In the genomic region with DNA sequence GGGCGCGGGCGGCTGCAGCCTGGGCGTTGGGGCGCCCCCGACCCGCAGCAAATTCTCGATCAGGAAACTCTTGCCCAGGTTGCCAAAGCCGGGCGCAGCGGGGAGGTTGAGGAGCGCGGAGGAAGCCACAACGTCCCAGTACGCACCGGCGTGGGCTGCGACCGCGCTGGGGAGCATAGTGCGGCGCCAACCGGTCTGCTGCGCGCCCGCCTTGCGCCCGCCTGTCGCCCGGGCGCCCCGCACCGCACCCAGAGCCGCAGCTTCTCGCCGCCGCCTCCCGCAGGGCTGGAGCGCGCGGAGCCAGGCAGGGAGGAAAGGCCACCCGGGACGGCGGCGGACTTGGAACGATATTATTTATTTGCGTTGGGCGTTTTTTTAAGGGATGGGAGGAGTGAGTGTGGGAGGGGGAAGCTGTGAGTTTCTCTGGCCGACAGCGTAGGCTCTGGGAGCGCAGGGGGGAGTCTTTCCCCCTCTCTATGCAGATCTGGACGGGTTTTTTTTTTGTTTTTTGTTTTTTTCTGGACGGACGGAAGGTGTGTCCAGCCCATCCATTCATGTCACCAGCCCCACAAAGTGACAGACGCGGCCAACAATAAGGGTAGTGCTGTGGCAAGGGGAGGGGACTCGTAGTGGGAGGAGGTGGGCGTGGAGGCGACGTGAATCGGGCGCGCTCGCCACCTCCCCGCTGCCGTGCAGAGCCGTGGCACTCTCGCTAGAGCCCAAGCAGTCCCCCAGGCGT, we compare ENCODE assay signal across 8 cellular contexts. TPM values are rescaled to one million over a fixed set of nuclear protein-coding genes. Genes with fewer than 3 reads are reported as not detected.
DNase-seq lines count a peak whose midpoint lies in the region; ATAC-seq and TF ChIP-seq lines count a peak whose summit lies in the region.

A gene (minus strand): TSS at position 349 of the 739 bp plus-strand sequence. CDS start 172 bp downstream, at position 177.

- peaks cover 44% of the 10 kb centered on the region for H3K27me3 ChIP-seq in neural cell (ENCODE audit: insufficient read depth, low read depth, low read length)

- POLR2A ChIA-PET in OCI-LY7 (lab: Charles Lee) = no interaction called here

- no peak for DNase-seq in AG10803 (ENCODE audit: low read depth)
- DNase-seq in NCI-H1930 (lab: John Stamatoyannopoulos, UW) = peak; percentile 64 to 66
- no peak for DNase-seq in NCI-H446 (lab: John Stamatoyannopoulos, UW)
- DNase-seq in OCI-LY7 (ENCODE audit: low spot score) = no peak

- H3K9me3 ChIP-seq in neural cell (ENCODE audit: low read length) (no peaks in the 10 kb centered on the region), OCI-LY7 (ENCODE audit: low read length) (no peaks in the 10 kb centered on the region)

- H3K79me2 ChIP-seq in neural cell (replicated peaks; ENCODE audit: insufficient read depth, low read length) (no peaks in the 10 kb centered on the region), OCI-LY7 (ENCODE audit: insufficient read depth, low read depth, low read length) (no peaks in the 10 kb centered on the region)

- peak; percentile 61 for ATAC-seq in esophagus mucosa
- ATAC-seq in GM19328 (IDR thresholded peaks at IDR 0.05; ENCODE audit: unreplicated experiment) = no peak
- no peak for ATAC-seq in GM21367 (IDR thresholded peaks at IDR 0.05; ENCODE audit: unreplicated experiment)

- TF ChIP-seq CTCF in AG10803 (conservative IDR thresholded peaks at IDR 0.05; ENCODE audit: low read length) = no peak
- no peak for TF ChIP-seq CTCF in neural cell (IDR thresholded peaks at IDR 0.05; ENCODE audit: poor library complexity, severe bottlenecking)
- TF ChIP-seq CTCF in OCI-LY7 (conservative IDR thresholded peaks at IDR 0.05; ENCODE audit: low read length) = no peak

- H3K9me2 ChIP-seq in neural cell (ENCODE audit: insufficient read depth, low read length) (no peaks in the 10 kb centered on the region), OCI-LY7 (ENCODE audit: insufficient read depth, low read length) (no peaks in the 10 kb centered on the region)

- no peaks in the 10 kb centered on the region for H3F3A ChIP-seq in neural cell (ENCODE audit: insufficient read depth, low read length, poor library complexity, severe bottlenecking)

- H4K20me1 ChIP-seq in neural cell (ENCODE audit: insufficient read depth) = no peaks in the 10 kb centered on the region
- H4K20me1 ChIP-seq in OCI-LY7 (ENCODE audit: insufficient read depth, low read length) = no peaks in the 10 kb centered on the region

- H3K4me1 ChIP-seq in OCI-LY7 (ENCODE audit: insufficient read depth, low read length, poor library complexity, severe bottlenecking) = no peaks in the 10 kb centered on the region

- BruUV-seq in OCI-LY7 (replicated peaks; lab: Mats Ljungman, UMichigan) = no TSS peak

- peak within 1 kb of the TSS; percentile 51 for H3K9ac ChIP-seq in neural cell (ENCODE audit: low read length)

- H3K36me3 ChIP-seq in neural cell (ENCODE audit: insufficient read depth, low read length) = no peaks in the 10 kb centered on the region
- no peaks in the 10 kb centered on the region for H3K36me3 ChIP-seq in OCI-LY7 (ENCODE audit: insufficient read depth, low read length)

- no peak for TF ChIP-seq RAD21 in neural cell (conservative IDR thresholded peaks at IDR 0.05)

- intact Hi-C loops in OCI-LY7 (cut with micrococcal nuclease; ENCODE audit: unreplicated experiment) = no loop called here

- H2AFZ ChIP-seq in neural cell (ENCODE audit: low read depth, low read length) (peak within 1 kb of the TSS; percentile 29), OCI-LY7 (ENCODE audit: low read length) (no peak within 1 kb of the TSS)

- H3K4me3 ChIP-seq in AG10803 (ENCODE audit: low read length) (peak within 1 kb of the TSS; percentile 34), neural cell (ENCODE audit: low read length) (peak within 1 kb of the TSS; percentile 70), OCI-LY7 (ENCODE audit: low read depth, low read length, poor library complexity, severe bottlenecking) (no peak within 1 kb of the TSS)

- H3K27ac ChIP-seq in neural cell (ENCODE audit: low read length) = no peak within 1 kb of the TSS
- no peak within 1 kb of the TSS for H3K27ac ChIP-seq in OCI-LY7 (ENCODE audit: low read depth, low read length, poor library complexity, severe bottlenecking)

- TF ChIP-seq EP300 in neural cell (conservative IDR thresholded peaks at IDR 0.05; ENCODE audit: poor library complexity, severe bottlenecking) = no peak

- peak within 1 kb of the TSS; percentile 69 for H3K4me2 ChIP-seq in neural cell (ENCODE audit: low read length)
- H3K4me2 ChIP-seq in OCI-LY7 (ENCODE audit: low read length) = no peak within 1 kb of the TSS

- CTCF ChIA-PET in OCI-LY7 (lab: Charles Lee; ENCODE audit: unreplicated experiment) = no interaction called here

TF ChIP-seq in neural cell, 6 proteins besides CTCF, POLR2A, EP300 and RAD21:
- TF ChIP-seq SMC3 (conservative IDR thresholded peaks at IDR 0.05; ENCODE audit: poor library complexity) = no peak
- TF ChIP-seq, protein P1, sequence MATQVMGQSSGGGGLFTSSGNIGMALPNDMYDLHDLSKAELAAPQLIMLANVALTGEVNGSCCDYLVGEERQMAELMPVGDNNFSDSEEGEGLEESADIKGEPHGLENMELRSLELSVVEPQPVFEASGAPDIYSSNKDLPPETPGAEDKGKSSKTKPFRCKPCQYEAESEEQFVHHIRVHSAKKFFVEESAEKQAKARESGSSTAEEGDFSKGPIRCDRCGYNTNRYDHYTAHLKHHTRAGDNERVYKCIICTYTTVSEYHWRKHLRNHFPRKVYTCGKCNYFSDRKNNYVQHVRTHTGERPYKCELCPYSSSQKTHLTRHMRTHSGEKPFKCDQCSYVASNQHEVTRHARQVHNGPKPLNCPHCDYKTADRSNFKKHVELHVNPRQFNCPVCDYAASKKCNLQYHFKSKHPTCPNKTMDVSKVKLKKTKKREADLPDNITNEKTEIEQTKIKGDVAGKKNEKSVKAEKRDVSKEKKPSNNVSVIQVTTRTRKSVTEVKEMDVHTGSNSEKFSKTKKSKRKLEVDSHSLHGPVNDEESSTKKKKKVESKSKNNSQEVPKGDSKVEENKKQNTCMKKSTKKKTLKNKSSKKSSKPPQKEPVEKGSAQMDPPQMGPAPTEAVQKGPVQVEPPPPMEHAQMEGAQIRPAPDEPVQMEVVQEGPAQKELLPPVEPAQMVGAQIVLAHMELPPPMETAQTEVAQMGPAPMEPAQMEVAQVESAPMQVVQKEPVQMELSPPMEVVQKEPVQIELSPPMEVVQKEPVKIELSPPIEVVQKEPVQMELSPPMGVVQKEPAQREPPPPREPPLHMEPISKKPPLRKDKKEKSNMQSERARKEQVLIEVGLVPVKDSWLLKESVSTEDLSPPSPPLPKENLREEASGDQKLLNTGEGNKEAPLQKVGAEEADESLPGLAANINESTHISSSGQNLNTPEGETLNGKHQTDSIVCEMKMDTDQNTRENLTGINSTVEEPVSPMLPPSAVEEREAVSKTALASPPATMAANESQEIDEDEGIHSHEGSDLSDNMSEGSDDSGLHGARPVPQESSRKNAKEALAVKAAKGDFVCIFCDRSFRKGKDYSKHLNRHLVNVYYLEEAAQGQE (IDR thresholded peaks at IDR 0.05; ENCODE audit: borderline replicate concordance) = no peak
- TF ChIP-seq TAF1 (IDR thresholded peaks at IDR 0.05; ENCODE audit: low read depth) = no peak
- TF ChIP-seq POLR2AphosphoS5 (IDR thresholded peaks at IDR 0.05) = no peak
- TF ChIP-seq MXI1 (conservative IDR thresholded peaks at IDR 0.05; ENCODE audit: poor library complexity, severe bottlenecking) = no peak
- TF ChIP-seq EZH2 (IDR thresholded peaks at IDR 0.05; ENCODE audit: borderline replicate concordance, insufficient read depth, low read length, poor library complexity, severe bottlenecking) = no peak

RNA-seq across cellular contexts. Expression of the gene that starts here (rescaled TPM):
- not detected for total RNA-seq in esophagus mucosa
- polyA plus RNA-seq in neural cell = 0.07 and 0.22 TPM in 2 replicates
- 0.24 TPM in 1 of 2 replicates, not detected in the other for polyA minus RNA-seq in neural cell
- total RNA-seq in OCI-LY7 (2014; rRNA removed; shearing (Covaris generic)) = not detected in 2 replicates
- not detected in 2 replicates for total RNA-seq in OCI-LY7 (2022)

Comparison
In these comparisons a context has a peak if more than half of its experiments do, and no peak if none do; other contexts are left out.
1. Peak in ATAC-seq in esophagus mucosa; RNA of the gene not detected or under 1 TPM.
2. DNase-seq: peak in NCI-H1930 (2 of 2); none in AG10803 (single experiment), NCI-H446 (0 of 2) and OCI-LY7 (single experiment).